ENCODE assay signal across 26 cellular contexts in the genomic region with DNA sequence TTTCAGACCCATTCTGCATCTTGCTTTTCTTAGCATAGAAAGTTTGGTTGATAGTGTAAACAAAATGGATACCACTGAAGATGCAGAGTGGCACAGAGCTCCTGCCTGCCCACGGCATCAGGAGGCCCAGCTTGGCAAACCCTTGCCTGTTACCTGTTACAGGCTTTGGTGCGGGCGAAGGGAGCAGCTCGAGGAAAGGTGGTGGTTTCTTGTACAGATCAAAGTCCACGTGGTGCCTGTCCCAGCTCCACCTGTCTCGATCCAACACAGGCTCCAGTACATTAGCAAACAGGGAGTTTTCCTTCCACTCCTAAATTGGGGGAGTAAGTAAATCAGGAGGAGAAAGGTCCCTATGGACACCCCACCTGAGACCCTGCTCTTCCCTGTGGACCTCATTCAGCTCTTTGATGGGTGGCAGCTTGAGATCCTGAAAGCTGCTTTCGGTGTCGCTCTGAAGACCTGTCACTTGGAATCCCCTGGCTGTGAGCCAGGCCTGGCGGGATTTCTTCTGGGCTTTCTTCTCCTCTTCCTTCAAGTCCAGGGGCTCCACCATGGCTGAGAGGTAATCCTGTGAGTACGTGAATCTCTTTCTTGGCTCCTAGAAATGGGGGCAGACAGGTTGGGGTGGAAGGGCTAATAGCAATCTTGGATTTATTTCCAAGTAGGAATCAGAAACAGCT. TPM values are rescaled to one million over a fixed set of nuclear protein-coding genes. Genes with fewer than 3 reads are reported as not detected.
DNase-seq lines count a peak whose midpoint lies in the region; ATAC-seq and FAIRE-seq lines count a peak whose summit lies in the region.
"Had no signal": no experiment of that assay in that cellular context is flagged by ENCODE, and none has a peak within 500 bp of the region (broad histone marks: within the 10 kb centered on the region; RNA-seq: fewer than 3 reads in every experiment).

No MANE protein-coding gene starts in this region.

- H3K4me1 ChIP-seq in small intestine (ENCODE audit: control insufficient read depth in 2 of 2, insufficient read depth in 1 of 2, low read depth in 1 of 2, low read length in 1 of 2), result no peaks in the 10 kb centered on the region
- H3K4me1 ChIP-seq: SJCRH30 had no signal

- H3K27ac ChIP-seq in small intestine (ENCODE audit: low read depth in 1 of 2, low read length in 1 of 2), result no peak overlapping the region
- H3K27ac ChIP-seq: GM23248, SJCRH30 had no signal

- H3K4me3 ChIP-seq in small intestine (ENCODE audit: low read depth in 1 of 2, low read length in 2 of 2), result no peak overlapping the region
- H3K4me3 ChIP-seq: GM23248, SJCRH30 had no signal

- no peaks in the 10 kb centered on the region for H3K27me3 ChIP-seq in small intestine (ENCODE audit: control insufficient read depth in 2 of 2, insufficient read depth in 2 of 2, low read length in 2 of 2)
- H3K27me3 ChIP-seq: SJCRH30 had no signal

- H3K9me3 ChIP-seq in small intestine (ENCODE audit: control insufficient read depth, low read depth), result no peaks in the 10 kb centered on the region
- H3K9me3 ChIP-seq: SJCRH30 had no signal

- peaks cover 0 to 14% of the 10 kb centered on the region in 2 donors for H3K36me3 ChIP-seq in small intestine (ENCODE audit: control insufficient read depth in 2 of 2, insufficient read depth in 2 of 2, low read length in 2 of 2)

- FAIRE-seq in small intestine (lab: Jason Lieb, UNC), result no peak
- FAIRE-seq: GM19239, HTR-8/SVneo had no signal

- DNase-seq in activated effector memory CD4-positive, alpha-beta T cell treated with anti-CD3 and anti-CD28 coated beads, Interleukin-2, amount 50 U/mL, for 16 hours, result peak; percentile 57
- no peak for DNase-seq in activated effector memory CD4-positive, alpha-beta T cell treated with Interleukin-2 at 50 U/mL for 16 hours
- DNase-seq in G401 (ENCODE audit: low spot score) (peak; percentile 23), mesenteric fat pad (ENCODE audit: low spot score) (peak; percentile 53), small intestine (peak; percentile 43), SIG-M5 treated with dmso at 0.1 percent for 504 hours (lab: John Stamatoyannopoulos, UW; ENCODE audit: unreplicated experiment) (no peak), NCI-H524 (lab: John Stamatoyannopoulos, UW) (no peak)
- DNase-seq: 8988T; DMS153; DND-41; GM23248; H7; KBM-7; MV-4-11; NCI-H1105; NCI-H146; NCI-H2029; NCI-H446; NCI-H526; NCI-H82; NK-92 treated with Interleukin-12 subunit alpha and Interleukin-12 subunit beta, amount 100 ng/mL, for 24 hours; PC-3; SJCRH30 had no signal

- in situ Hi-C loops in G401 (cut with HindIII; ENCODE audit: low sequenced_read_pairs), result no loop called here

- ATAC-seq in GM21723 (IDR thresholded peaks at IDR 0.05; ENCODE audit: unreplicated experiment), result no peak
- ATAC-seq: PC-3 had no signal

- 56 to 91% (median 77%) methylated on average over 10 of the region's 10 CpGs for WGBS in small intestine, 3 donors

RNA-seq across cellular contexts. Expression of a gene that starts 35.7 kb away (rescaled TPM):
- total RNA-seq in G401 (2014; rRNA removed; shearing (Covaris generic)), result 35.2 and 46.5 TPM in 2 replicates
- 46.3 TPM for total RNA-seq in mesenteric fat pad
- 10 to 100 TPM; 17.3 to 29.8 (median 20.1) TPM for polyA plus RNA-seq in small intestine

Comparison
In these comparisons a context has a peak if more than half of its experiments do, and no peak if none do; other contexts are left out.
1. DNase-seq: peak in activated effector memory CD4-positive, alpha-beta T cell treated with anti-CD3 and anti-CD28 coated beads, Interleukin-2, amount 50 U/mL, for 16 hours (single experiment), G401 (single experiment), mesenteric fat pad (single experiment) and small intestine (single experiment); none in activated effector memory CD4-positive, alpha-beta T cell treated with Interleukin-2 at 50 U/mL for 16 hours (single experiment), SIG-M5 treated with dmso at 0.1 percent for 504 hours (single experiment) and NCI-H524 (0 of 2).